In the genomic region with DNA sequence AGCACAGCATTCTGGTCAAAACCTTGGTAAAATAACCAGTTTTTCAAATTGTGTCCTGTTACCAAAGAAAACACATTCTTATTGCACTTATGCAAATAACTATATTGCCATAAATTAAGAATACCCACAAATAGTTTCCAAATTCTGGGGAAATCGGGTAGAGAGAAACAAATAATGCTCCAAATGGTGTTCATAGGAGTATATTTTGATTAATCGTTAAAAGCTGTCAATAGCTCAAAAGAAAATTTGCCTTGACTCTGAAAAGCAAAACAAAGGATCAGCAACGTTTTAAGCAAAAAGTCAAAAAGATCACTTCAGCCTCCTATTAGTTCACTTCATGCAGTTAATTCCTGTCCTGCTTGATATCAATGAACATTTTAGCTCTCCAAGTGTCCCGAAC, we compare ENCODE assay signal across 20 cellular contexts. TPM values are rescaled to one million over a fixed set of nuclear protein-coding genes. Genes with fewer than 3 reads are reported as not detected.
DNase-seq lines count a peak whose midpoint lies in the region; ATAC-seq and TF ChIP-seq lines count a peak whose summit lies in the region.
"Had no signal": no experiment of that assay in that cellular context is flagged by ENCODE, and none has a peak within 500 bp of the region (broad histone marks: within the 10 kb centered on the region; RNA-seq: fewer than 3 reads in every experiment).

No MANE protein-coding gene starts in this region.

- peaks cover 4% of the 10 kb centered on the region; the same call in 1 of the 2 replicates for H3K9me3 ChIP-seq in DOHH2 (ENCODE audit: control insufficient read depth, insufficient read depth, low read length)
- H3K9me3 ChIP-seq: neutrophil had no signal

- H3K4me3 Mint-ChIP-seq in T-helper 1 cell treated with Interleukin-12 subunit alpha and Interleukin-12 subunit beta and Interleukin-4 antibody, amounts not matched to agents 30 μg/mL and 1 μg/mL, for 36 hours = peak overlapping the region; percentile 92
- H3K4me3 Mint-ChIP-seq in activated B cell treated with CpG ODN at 0.5 μM for 24 hours (peak overlapping the region; percentile 38), immature natural killer cell (peak overlapping the region; percentile 97 to 100 (median 98))
- H3K4me3 Mint-ChIP-seq: CD14-positive monocyte had no signal

- H3K27me3 Mint-ChIP-seq in T-helper 1 cell treated with Interleukin-12 subunit alpha and Interleukin-12 subunit beta and Interleukin-4 antibody, amounts not matched to agents 30 μg/mL and 1 μg/mL, for 36 hours (ENCODE audit: low read depth) = no peaks in the 10 kb centered on the region
- no peaks in the 10 kb centered on the region for H3K27me3 Mint-ChIP-seq in activated B cell treated with CpG ODN at 0.5 μM for 24 hours
- peaks cover 4 to 10% (median 10%) of the 10 kb centered on the region in 3 donors for H3K27me3 Mint-ChIP-seq in immature natural killer cell (ENCODE audit: low read depth in 3 of 3)

- H3K4me1 ChIP-seq in DOHH2 (ENCODE audit: control insufficient read depth, low read length) = peaks cover 58% of the 10 kb centered on the region

- peaks cover 33% of the 10 kb centered on the region for H3F3A ChIP-seq in DOHH2 (ENCODE audit: control insufficient read depth, insufficient read depth)

- peak overlapping the region; percentile 79 for H3K4me3 ChIP-seq in DOHH2 (ENCODE audit: low read length)
- H3K4me3 ChIP-seq: coronary artery had no signal

- no peaks in the 10 kb centered on the region for H3K27me3 ChIP-seq in DOHH2 (ENCODE audit: control insufficient read depth, low read length)
- H3K27me3 ChIP-seq: neutrophil had no signal

- POLR2A ChIA-PET in activated B cell treated with CpG ODN at 0.5 μM for 24 hours (lab: Charles Lee) = interaction anchor here (1.2 to 1.8 kb wide), 7 partner anchors 8 to 803 kb away, joined by 3 to 19 read pairs (median 6); partner anchors contain the start of genes ACTMAP, CEACAM21 and DMAC2

- H3K4me2 ChIP-seq in DOHH2 (ENCODE audit: low read length) = peak overlapping the region; percentile 97

- no peak for ATAC-seq in activated B cell treated with CpG ODN at 0.5 μM for 24 hours (ENCODE audit: low read depth)
- ATAC-seq in activated CD4-positive, CD25-positive, alpha-beta regulatory T cell treated with anti-CD3 and anti-CD28 coated beads, Interleukin-2, amount 50 U/mL, for 24 hours = no peak

- DNase-seq in T-helper 1 cell (no peak), activated B cell treated with CpG ODN at 0.5 μM for 24 hours (no peak), immature natural killer cell (no peak), HT-29 (ENCODE audit: low spot score) (no peak), cerebellum (ENCODE audit: low spot score) (no peak)
- DNase-seq: 8988T; activated CD4-positive, alpha-beta T cell treated with anti-CD3 and anti-CD28 coated beads, Interleukin-2, amount 50 U/mL, for 1 hour; activated effector memory CD4-positive, alpha-beta T cell treated with anti-CD3 and anti-CD28 coated beads, Interleukin-2, amount 50 U/mL, for 16 hours; foreskin fibroblast; midbrain; NCI-H187 treated with DMSO at 0.1 percent for 48 hours; NCI-H510A; stimulated activated naive CD4-positive, alpha-beta T cell treated with Interleukin-2 at 50 U/mL for 16 hours; T1000 had no signal

- H3K79me2 ChIP-seq in DOHH2 (ENCODE audit: control insufficient read depth, low read length) = peaks cover 33% of the 10 kb centered on the region

- TF ChIP-seq CTCF in DOHH2 (IDR thresholded peaks at IDR 0.05; ENCODE audit: low read depth, low read length, poor library complexity, severe bottlenecking) (no peak), activated B cell treated with CpG ODN at 0.5 μM for 24 hours (IDR thresholded peaks at IDR 0.05) (no peak)

- H3K9me2 ChIP-seq in DOHH2 (replicated peaks; ENCODE audit: control insufficient read depth, low read length) = no peaks in the 10 kb centered on the region

- CTCF ChIA-PET in activated B cell treated with CpG ODN at 0.5 μM for 24 hours (lab: Charles Lee) = interaction anchor here (1.1 to 4.5 kb wide), 6 partner anchors 7 to 105 kb away, joined by 4 to 57 read pairs (median 10); no protein-coding TSS in a partner anchor

- intact Hi-C loops in activated B cell treated with CpG ODN at 0.5 μM for 24 hours (cut with micrococcal nuclease) = no loop called here

- H3K27ac Mint-ChIP-seq in T-helper 1 cell treated with Interleukin-12 subunit alpha and Interleukin-12 subunit beta and Interleukin-4 antibody, amounts not matched to agents 30 μg/mL and 1 μg/mL, for 36 hours = peak overlapping the region; percentile 86
- H3K27ac Mint-ChIP-seq in activated B cell treated with CpG ODN at 0.5 μM for 24 hours (peak overlapping the region; percentile 99), immature natural killer cell (peak overlapping the region; percentile 94 to 99 (median 98))

- H3K4me1 Mint-ChIP-seq in T-helper 1 cell treated with Interleukin-12 subunit alpha and Interleukin-12 subunit beta and Interleukin-4 antibody, amounts not matched to agents 30 μg/mL and 1 μg/mL, for 36 hours (ENCODE audit: low read depth) = peaks cover 60% of the 10 kb centered on the region
- H3K4me1 Mint-ChIP-seq in activated B cell treated with CpG ODN at 0.5 μM for 24 hours (peaks cover 87% of the 10 kb centered on the region), immature natural killer cell (peaks cover 82 to 83% of the 10 kb centered on the region in 2 donors)

- H3K9me3 Mint-ChIP-seq in T-helper 1 cell treated with Interleukin-12 subunit alpha and Interleukin-12 subunit beta and Interleukin-4 antibody, amounts not matched to agents 30 μg/mL and 1 μg/mL, for 36 hours = no peaks in the 10 kb centered on the region
- H3K9me3 Mint-ChIP-seq in activated B cell treated with CpG ODN at 0.5 μM for 24 hours (peaks cover 5% of the 10 kb centered on the region), immature natural killer cell (no peaks in the 10 kb centered on the region)

- no peaks in the 10 kb centered on the region for H4K20me1 ChIP-seq in DOHH2 (ENCODE audit: control insufficient read depth, insufficient read depth, low read depth, low read length)

- peaks cover 65% of the 10 kb centered on the region for H3K36me3 Mint-ChIP-seq in T-helper 1 cell treated with Interleukin-12 subunit alpha and Interleukin-12 subunit beta and Interleukin-4 antibody, amounts not matched to agents 30 μg/mL and 1 μg/mL, for 36 hours (ENCODE audit: low read depth)
- H3K36me3 Mint-ChIP-seq in activated B cell treated with CpG ODN at 0.5 μM for 24 hours (ENCODE audit: low read depth) = peaks cover 59% of the 10 kb centered on the region
- peaks cover 27 to 53% (median 48%) of the 10 kb centered on the region in 3 donors for H3K36me3 Mint-ChIP-seq in immature natural killer cell

- peaks cover 53% of the 10 kb centered on the region for H3K36me3 ChIP-seq in DOHH2 (ENCODE audit: control insufficient read depth, low read length)
- H3K36me3 ChIP-seq: neutrophil had no signal

- peak overlapping the region; percentile 98 for H3K27ac ChIP-seq in DOHH2 (ENCODE audit: low read depth, low read length)
- H3K27ac ChIP-seq: coronary artery, neutrophil had no signal

RNA-seq across cellular contexts. Expression of gene CEACAM21, which starts 22.2 kb away (rescaled TPM):
- total RNA-seq in activated B cell treated with CpG ODN at 0.5 μM for 24 hours = 11.7 and 12.0 TPM in 2 replicates
- polyA plus RNA-seq in immature natural killer cell = 10 to 100 TPM; 16.0 to 44.9 (median 43.7) TPM
- total RNA-seq in HT-29 (2014; rRNA removed; shearing (Covaris generic)) = not detected in 2 replicates
- 2.4 TPM for total RNA-seq in cerebellum

Comparison
In these comparisons a context has a peak if more than half of its experiments do, and no peak if none do; other contexts are left out.
1. H3K4me3 Mint-ChIP-seq: peak in every context shown above with its lines; median percentile 98 in immature natural killer cell; 92 in T-helper 1 cell treated with Interleukin-12 subunit alpha and Interleukin-12 subunit beta and Interleukin-4 antibody, amounts not matched to agents 30 μg/mL and 1 μg/mL, for 36 hours; 38 in activated B cell treated with CpG ODN at 0.5 μM for 24 hours.